Comparison of ENCODE assay signal across 14 cellular contexts in genomic region chr11:76808158-76808557, GRCh38. TPM values are rescaled to one million over a fixed set of nuclear protein-coding genes. Genes with fewer than 3 reads are reported as not detected.
DNase-seq lines count a peak whose midpoint lies in the region; ATAC-seq and TF ChIP-seq lines count a peak whose summit lies in the region.
"Had no signal": no experiment of that assay in that cellular context is flagged by ENCODE, and none has a peak within 500 bp of the region (broad histone marks: within the 10 kb centered on the region; RNA-seq: fewer than 3 reads in every experiment).

No MANE protein-coding gene starts in this region.

- peak; percentile 37 for DNase-seq in CD14-positive monocyte (ENCODE audit: low spot score)
- peak; percentile 25 for DNase-seq in NCI-H69 (lab: John Stamatoyannopoulos, UW)
- peak; percentile 9 for DNase-seq in iPS-NIHi7 (ENCODE audit: extremely low spot score)
- peak; percentile 57 for DNase-seq in retina
- DNase-seq in NK-92 treated with Interleukin-12 subunit alpha and Interleukin-12 subunit beta, amount 100 ng/mL, for 24 hours (lab: John Stamatoyannopoulos, UW): no peak
- no peak for DNase-seq in activated CD8-positive, alpha-beta T cell treated with anti-CD3 and anti-CD28 coated beads, Interleukin-2, amount 10 ng/mL, durations not matched to agents 7 days and 5 days
- DNase-seq in HT-29 (ENCODE audit: low spot score): no peak
- DNase-seq: cortex of kidney, foreskin keratinocyte, NCI-H2081 treated with DMSO at 0.1 percent for 48 hours had no signal

- no peak overlapping the region for H3K4me3 Mint-ChIP-seq in CD14-positive monocyte
- no peak overlapping the region for H3K4me3 Mint-ChIP-seq in activated CD8-positive, alpha-beta T cell treated with anti-CD3 and anti-CD28 coated beads, Interleukin-2, amount 10 ng/mL, durations not matched to agents 7 days and 5 days
- H3K4me3 Mint-ChIP-seq: activated naive CD4-positive, alpha-beta T cell treated with anti-CD3 and anti-CD28 coated beads, Interleukin-2, amount 10 ng/mL, durations not matched to agents 7 days and 5 days; type B pancreatic cell had no signal

- H3K27ac Mint-ChIP-seq in CD14-positive monocyte: no peak overlapping the region
- H3K27ac Mint-ChIP-seq in activated CD8-positive, alpha-beta T cell treated with anti-CD3 and anti-CD28 coated beads, Interleukin-2, amount 10 ng/mL, durations not matched to agents 7 days and 5 days: no peak overlapping the region
- H3K27ac Mint-ChIP-seq: activated naive CD4-positive, alpha-beta T cell treated with anti-CD3 and anti-CD28 coated beads, Interleukin-2, amount 10 ng/mL, durations not matched to agents 7 days and 5 days; effector memory CD8-positive, alpha-beta T cell; IgD-negative memory B cell; type B pancreatic cell had no signal

- intact Hi-C loops in CD14-positive monocyte (cut with micrococcal nuclease): loop anchor here in 1 of 2 donors (5.0 kb wide), 1 partner anchor 109 kb away; no protein-coding TSS in a partner anchor

- H3K9me3 Mint-ChIP-seq in CD14-positive monocyte: no peaks in the 10 kb centered on the region
- no peaks in the 10 kb centered on the region for H3K9me3 Mint-ChIP-seq in activated CD8-positive, alpha-beta T cell treated with anti-CD3 and anti-CD28 coated beads, Interleukin-2, amount 10 ng/mL, durations not matched to agents 7 days and 5 days (ENCODE audit: insufficient read depth)
- H3K9me3 Mint-ChIP-seq: activated naive CD4-positive, alpha-beta T cell treated with anti-CD3 and anti-CD28 coated beads, Interleukin-2, amount 10 ng/mL, durations not matched to agents 7 days and 5 days; effector memory CD8-positive, alpha-beta T cell; IgD-negative memory B cell; type B pancreatic cell had no signal

- ATAC-seq in activated CD8-positive, alpha-beta T cell treated with anti-CD3 and anti-CD28 coated beads, Interleukin-2, amount 10 ng/mL, durations not matched to agents 7 days and 5 days: no peak

- no peaks in the 10 kb centered on the region for H3K36me3 Mint-ChIP-seq in CD14-positive monocyte
- H3K36me3 Mint-ChIP-seq in activated CD8-positive, alpha-beta T cell treated with anti-CD3 and anti-CD28 coated beads, Interleukin-2, amount 10 ng/mL, durations not matched to agents 7 days and 5 days (ENCODE audit: low read depth): no peaks in the 10 kb centered on the region
- H3K36me3 Mint-ChIP-seq: IgD-negative memory B cell, type B pancreatic cell had no signal

- no peak for TF ChIP-seq CTCF in CD14-positive monocyte (IDR thresholded peaks at IDR 0.05)

- CTCF ChIA-PET in activated CD8-positive, alpha-beta T cell treated with anti-CD3 and anti-CD28 coated beads, Interleukin-2, amount 10 ng/mL, durations not matched to agents 7 days and 5 days (lab: Charles Lee): interaction anchor here (0.8 to 8.9 kb wide), 9 partner anchors 9 to 237 kb away, joined by 3 to 144 read pairs (median 5); no protein-coding TSS in a partner anchor

- peaks cover 12% of the 10 kb centered on the region for H3K4me1 Mint-ChIP-seq in CD14-positive monocyte
- peaks cover 35% of the 10 kb centered on the region for H3K4me1 Mint-ChIP-seq in activated CD8-positive, alpha-beta T cell treated with anti-CD3 and anti-CD28 coated beads, Interleukin-2, amount 10 ng/mL, durations not matched to agents 7 days and 5 days (ENCODE audit: low read depth)

- H3K27me3 Mint-ChIP-seq in CD14-positive monocyte (ENCODE audit: low read depth in 3 of 3): peaks cover 7 to 34% (median 18%) of the 10 kb centered on the region in 3 donors
- H3K27me3 Mint-ChIP-seq in activated CD8-positive, alpha-beta T cell treated with anti-CD3 and anti-CD28 coated beads, Interleukin-2, amount 10 ng/mL, durations not matched to agents 7 days and 5 days (ENCODE audit: low read depth): peaks cover 11% of the 10 kb centered on the region

- POLR2A ChIA-PET in activated CD8-positive, alpha-beta T cell treated with anti-CD3 and anti-CD28 coated beads, Interleukin-2, amount 10 ng/mL, durations not matched to agents 7 days and 5 days (lab: Charles Lee): no interaction called here

RNA-seq across cellular contexts. Expression of gene TSKU, which starts 25.0 kb away (rescaled TPM):
- polyA plus RNA-seq in CD14-positive monocyte: not detected
- 1 to 10 TPM; 2.5 TPM for total RNA-seq in activated CD8-positive, alpha-beta T cell treated with anti-CD3 and anti-CD28 coated beads, Interleukin-2, amount 10 ng/mL, durations not matched to agents 7 days and 5 days
- total RNA-seq in HT-29 (2014; rRNA removed; shearing (Covaris generic)): 107 and 118 TPM in 2 replicates
- polyA plus RNA-seq: IgD-negative memory B cell had no signal

RNA-seq across cellular contexts. Expression of gene ACER3, which starts 52.6 kb away (rescaled TPM):
- 10 to 100 TPM; 22.9 to 45.4 TPM for polyA plus RNA-seq in CD14-positive monocyte
- 10 to 100 TPM in 1 of 2 experiments, 1 to 10 TPM in 1; 9.4 to 13.8 TPM for total RNA-seq in activated CD8-positive, alpha-beta T cell treated with anti-CD3 and anti-CD28 coated beads, Interleukin-2, amount 10 ng/mL, durations not matched to agents 7 days and 5 days
- total RNA-seq in HT-29 (2014; rRNA removed; shearing (Covaris generic)): 7.1 and 13.4 TPM in 2 replicates

Comparison
In these comparisons a context has a peak if more than half of its experiments do, and no peak if none do; other contexts are left out.
1. DNase-seq: peak in CD14-positive monocyte (single experiment), NCI-H69 (single experiment), iPS-NIHi7 (single experiment) and retina (single experiment); none in NK-92 treated with Interleukin-12 subunit alpha and Interleukin-12 subunit beta, amount 100 ng/mL, for 24 hours (single experiment), activated CD8-positive, alpha-beta T cell treated with anti-CD3 and anti-CD28 coated beads, Interleukin-2, amount 10 ng/mL, durations not matched to agents 7 days and 5 days (single experiment) and HT-29 (single experiment).
2. RNA of gene TSKU, which starts 25.0 kb away (total RNA-seq): 107 to 118 TPM in HT-29; 2.5 TPM in activated CD8-positive, alpha-beta T cell treated with anti-CD3 and anti-CD28 coated beads, Interleukin-2, amount 10 ng/mL, durations not matched to agents 7 days and 5 days; every median in the first group is over 10 times any median in the second.